Comparison of ENCODE assay signal across 11 cellular contexts in genomic region chr2:46984034-46984433, GRCh38. TPM values are rescaled to one million over a fixed set of nuclear protein-coding genes. Genes with fewer than 3 reads are reported as not detected.
DNase-seq lines count a peak whose midpoint lies in the region; ATAC-seq and TF ChIP-seq lines count a peak whose summit lies in the region.
"Had no signal": no experiment of that assay in that cellular context is flagged by ENCODE, and none has a peak within 500 bp of the region (broad histone marks: within the 10 kb centered on the region; RNA-seq: fewer than 3 reads in every experiment).

No MANE protein-coding gene starts in this region.

- H3K9ac ChIP-seq in SU-DHL-6 (ENCODE audit: low read length): peak overlapping the region; percentile 61

- H3K36me3 ChIP-seq in right atrium auricular region (peaks cover 9% of the 10 kb centered on the region), SU-DHL-6 (ENCODE audit: low read length) (no peaks in the 10 kb centered on the region; the same call in 1 of the 2 replicates)

- intact Hi-C loops in left cardiac atrium (cut with DNase I): no loop called here

- H2AFZ ChIP-seq in SU-DHL-6 (ENCODE audit: low read depth, low read length, severe bottlenecking): no peak overlapping the region

- H3K27me3 ChIP-seq in right atrium auricular region (no peaks in the 10 kb centered on the region), SU-DHL-6 (ENCODE audit: low read length) (no peaks in the 10 kb centered on the region)

- no peak for TF ChIP-seq CTCF in right atrium auricular region (IDR thresholded peaks at IDR 0.05)
- TF ChIP-seq CTCF in SU-DHL-6 (IDR thresholded peaks at IDR 0.05; ENCODE audit: insufficient read depth, low read length, poor library complexity, severe bottlenecking): no peak

- H3K27ac ChIP-seq in right atrium auricular region (peak overlapping the region; percentile 71 to 88), SU-DHL-6 (ENCODE audit: low read depth, low read length) (peak overlapping the region; percentile 99)

- peaks cover 22% of the 10 kb centered on the region for H3K79me2 ChIP-seq in SU-DHL-6 (ENCODE audit: insufficient read depth, low read length)

- DNase-seq in right atrium auricular region (ENCODE audit: low spot score) (no peak), left cardiac atrium (no peak), germinal center (ENCODE audit: low spot score) (peak; percentile 79), HEK293T (ENCODE audit: extremely low spot score) (no peak), COLO668 (lab: John Stamatoyannopoulos, UW; ENCODE audit: unreplicated experiment) (no peak), NCI-H226 (no peak)
- DNase-seq: CD8-positive, alpha-beta T cell; NCI-H1092; SHP77 treated with DMSO at 0.1 percent for 48 hours had no signal

- H3K9me2 ChIP-seq in SU-DHL-6 (replicated peaks; ENCODE audit: insufficient read depth, low read length): no peaks in the 10 kb centered on the region

- peaks cover 0 to 68% of the 10 kb centered on the region in 2 donors for H3K4me1 ChIP-seq in right atrium auricular region

- H3F3A ChIP-seq in SU-DHL-6 (ENCODE audit: insufficient read depth): peaks cover 47% of the 10 kb centered on the region

- no peak for ATAC-seq in left cardiac atrium
- ATAC-seq in HG03432 (IDR thresholded peaks at IDR 0.05; ENCODE audit: unreplicated experiment): no peak
- ATAC-seq: CD8-positive, alpha-beta T cell had no signal

- POLR2A ChIA-PET in HEK293T (lab: Yijun Ruan, JAX): no interaction called here

- no peaks in the 10 kb centered on the region for H4K20me1 ChIP-seq in SU-DHL-6 (ENCODE audit: low read depth, low read length)

- H3K4me3 ChIP-seq in right atrium auricular region (no peak overlapping the region), SU-DHL-6 (ENCODE audit: insufficient read depth, low read length, poor library complexity, severe bottlenecking) (peak overlapping the region; percentile 32)

- CTCF ChIA-PET in HEK293T (lab: Yijun Ruan, JAX): no interaction called here

- H3K9me3 ChIP-seq in right atrium auricular region (no peaks in the 10 kb centered on the region), SU-DHL-6 (ENCODE audit: insufficient read depth, low read length) (no peaks in the 10 kb centered on the region)

- peak overlapping the region; percentile 86 for H3K4me2 ChIP-seq in SU-DHL-6 (ENCODE audit: low read depth, low read length, poor library complexity, severe bottlenecking)

TF ChIP-seq in HEK293T, 16 proteins besides CTCF, POLR2A, EP300 and RAD21:
- no peak for TF ChIP-seq SP1 (IDR thresholded peaks at IDR 0.05)
- TF ChIP-seq CTBP1 (IDR thresholded peaks at IDR 0.05; ENCODE audit: borderline replicate concordance): no peak
- no peak for TF ChIP-seq HDGF (IDR thresholded peaks at IDR 0.05; ENCODE audit: borderline replicate concordance)
- no peak for TF ChIP-seq L3MBTL2 (conservative IDR thresholded peaks at IDR 0.05)
- TF ChIP-seq LEF1 (IDR thresholded peaks at IDR 0.05; ENCODE audit: borderline replicate concordance): no peak
- TF ChIP-seq ZNF384 (IDR thresholded peaks at IDR 0.05): no peak
- no peak for TF ChIP-seq ARNT (IDR thresholded peaks at IDR 0.05)
- TF ChIP-seq NFRKB (IDR thresholded peaks at IDR 0.05): no peak
- no peak for TF ChIP-seq BHLHE40 (IDR thresholded peaks at IDR 0.05; ENCODE audit: borderline replicate concordance)
- TF ChIP-seq FOXK2 (IDR thresholded peaks at IDR 0.05): no peak
- no peak for TF ChIP-seq ELF4 (IDR thresholded peaks at IDR 0.05)

RNA-seq across cellular contexts. Expression of gene TTC7A, which starts 43.0 kb away (rescaled TPM):
- 10 to 100 TPM in 1 of 2 donors, 1 to 10 TPM in 1; 5.8 to 11.2 TPM for total RNA-seq in right atrium auricular region
- total RNA-seq in left cardiac atrium: 10 to 100 TPM; 10.9 to 13.3 TPM
